ENCODE assay signal across 18 cellular contexts in the genomic region with DNA sequence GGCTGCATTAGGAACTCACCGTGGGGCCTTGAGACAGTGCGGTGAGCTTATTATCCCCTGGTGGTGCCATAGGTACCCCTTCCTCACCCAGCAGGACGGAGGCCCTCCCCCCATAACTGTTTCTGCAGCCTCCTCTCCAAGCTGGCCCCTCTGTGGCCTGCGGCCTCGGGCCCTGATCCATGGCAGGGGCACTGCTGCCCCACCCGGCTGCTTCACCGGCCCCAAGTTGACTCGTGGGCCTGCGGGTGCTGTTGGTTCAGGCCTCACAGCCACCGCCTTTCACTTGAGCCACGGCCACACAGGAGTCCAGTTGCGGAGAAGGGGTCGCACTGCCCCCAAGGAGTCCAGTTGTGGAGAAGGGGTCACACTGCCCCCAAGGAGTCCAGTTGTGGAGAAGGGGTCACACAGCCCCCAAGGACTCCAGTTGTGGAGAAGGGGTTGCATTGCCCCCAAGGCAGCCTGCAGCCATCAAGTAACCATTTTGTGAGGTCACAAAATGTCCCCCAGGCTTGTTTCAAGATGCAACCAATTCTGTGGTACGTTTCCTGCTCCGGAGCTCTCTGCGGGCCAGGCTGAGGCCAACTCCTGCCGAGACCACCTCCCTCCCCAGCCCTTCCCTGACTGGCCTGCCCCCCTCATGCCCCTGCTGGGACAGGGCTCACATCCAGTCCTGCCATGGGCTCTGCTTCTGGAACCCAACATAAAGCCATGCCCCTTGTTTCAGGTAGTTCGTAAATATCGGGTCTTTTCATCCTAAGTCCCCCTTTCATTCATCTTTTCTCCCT. TPM values are rescaled to one million over a fixed set of nuclear protein-coding genes. Genes with fewer than 3 reads are reported as not detected.
"Had no signal": no experiment of that assay in that cellular context is flagged by ENCODE, and none has a peak within 500 bp of the region (broad histone marks: within the 10 kb centered on the region; RNA-seq: fewer than 3 reads in every experiment).

No MANE protein-coding gene starts in this region.

- H3K4me3 ChIP-seq: breast epithelium, colonic mucosa, dorsolateral prefrontal cortex, esophagus muscularis mucosa, lower lobe of right lung, sigmoid colon, upper lobe of left lung had no signal

- H3K27ac ChIP-seq: breast epithelium, colonic mucosa, lower lobe of right lung, parathyroid adenoma, upper lobe of left lung had no signal

- H3K36me3 ChIP-seq: breast epithelium, colonic mucosa, sigmoid colon had no signal

- ATAC-seq: effector memory CD8-positive, alpha-beta T cell; left colon; natural killer cell had no signal

- H2AFZ ChIP-seq: parathyroid adenoma had no signal

- H3K9me3 ChIP-seq: colonic mucosa, esophagus muscularis mucosa, lower lobe of right lung, upper lobe of left lung had no signal

- H3K27me3 ChIP-seq: breast epithelium, colonic mucosa, esophagus muscularis mucosa, sigmoid colon, upper lobe of left lung had no signal

- H3K9ac ChIP-seq: parathyroid adenoma had no signal

- DNase-seq: activated naive CD4-positive, alpha-beta T cell treated with Interleukin-2 at 50 U/mL for 16 hours; activated naive CD8-positive, alpha-beta T cell treated with anti-CD3 and anti-CD28 coated beads for 36 hours; activated T-cell treated with anti-CD3 and anti-CD28 coated beads, Interleukin-2, amount 50 U/mL, for 24 hours; colonic mucosa; dorsolateral prefrontal cortex; effector memory CD8-positive, alpha-beta T cell; left colon; lower lobe of right lung; natural killer cell; sigmoid colon; stimulated activated CD4-positive, alpha-beta T cell treated with anti-CD3 and anti-CD28 coated beads, Interleukin-4, amount 100 ng/mL, for 1 hour; stimulated activated naive CD4-positive, alpha-beta T cell treated with Interleukin-2 at 50 U/mL for 16 hours; T-helper 9 cell had no signal

RNA-seq across cellular contexts. Expression of a gene that starts 41.5 kb away (rescaled TPM):
- total RNA-seq: natural killer cell; T-helper 1 cell treated with Interleukin-12 subunit alpha and Interleukin-12 subunit beta and Interleukin-4 antibody, amounts not matched to agents 30 ng/mL and 1 ng/mL, for 36 hours had no signal
